In genomic region chr5:163503106-163504090, GRCh38 we compare ENCODE assay signal across 8 cellular contexts. TPM values are rescaled to one million over a fixed set of nuclear protein-coding genes. Genes with fewer than 3 reads are reported as not detected.
DNase-seq lines count a peak whose midpoint lies in the region; ATAC-seq, FAIRE-seq and TF ChIP-seq lines count a peak whose summit lies in the region.

No MANE protein-coding gene starts in this region.

- no peak overlapping the region for H2BK15ac ChIP-seq in IMR-90 (ENCODE audit: low read depth, low read length)

- H4K20me1 ChIP-seq in IMR-90 (ENCODE audit: insufficient read depth, low read length), result peaks cover 10% of the 10 kb centered on the region; the same call in 1 of the 2 replicates
- peaks cover 2% of the 10 kb centered on the region for H4K20me1 ChIP-seq in keratinocyte (ENCODE audit: control insufficient read depth, extremely low read depth, insufficient read depth, low read length)

- peak overlapping the region; percentile 88 for H3K4ac ChIP-seq in IMR-90 (ENCODE audit: low read depth, low read length)

- H3K4me3 ChIP-seq in GM12865 (ENCODE audit: low read depth, low read length), result peak overlapping the region; percentile 58
- peak overlapping the region; percentile 49 for H3K4me3 ChIP-seq in IMR-90 (ENCODE audit: insufficient read depth, low read depth, low read length)
- peak overlapping the region; percentile 8 to 94 (median 90) for H3K4me3 ChIP-seq in keratinocyte (ENCODE audit: control insufficient read depth in 2 of 3, extremely low read depth in 1 of 3, insufficient read depth in 2 of 3, low read depth in 1 of 3, low read length in 3 of 3)

- H2AFZ ChIP-seq in IMR-90 (replicated peaks; ENCODE audit: low read length, poor library complexity) (peak overlapping the region; percentile 37), keratinocyte (ENCODE audit: control insufficient read depth, low read length) (peak overlapping the region; percentile 88)

- no peak for TF ChIP-seq POLR2A in IMR-90 (IDR thresholded peaks at IDR 0.05; ENCODE audit: low read depth, low read length)

- 0 out of 2 replicates have a peak overlapping the region, but pooled peaks have one; percentile 14 for H4K91ac ChIP-seq in IMR-90 (ENCODE audit: insufficient read depth, low read depth, low read length)

- H3K27ac Mint-ChIP-seq in T-helper 17 cell (peak overlapping the region; percentile 99), chondrocyte (ENCODE audit: unreplicated experiment) (peak overlapping the region; percentile 98)

- no TSS peak for BruUV-seq in IMR-90 (replicated peaks; lab: Mats Ljungman, UMichigan)

- H3K36me3 ChIP-seq in IMR-90 (ENCODE audit: control insufficient read depth, insufficient read depth, low read length), result no peaks in the 10 kb centered on the region
- H3K36me3 ChIP-seq in keratinocyte (ENCODE audit: control insufficient read depth in 2 of 2, extremely low read depth in 1 of 2, insufficient read depth in 2 of 2, low read length in 2 of 2), result no peaks in the 10 kb centered on the region

- POLR2A ChIA-PET in IMR-90 (lab: Charles Lee; ENCODE audit: unreplicated experiment), result no interaction called here

- peak overlapping the region; percentile 88 for H2BK5ac ChIP-seq in IMR-90 (ENCODE audit: low read depth, low read length, poor library complexity, severe bottlenecking)

- TF ChIP-seq RAD21 in IMR-90 (IDR thresholded peaks at IDR 0.05; ENCODE audit: low read length), result peak; percentile 51

- H3K4me1 Mint-ChIP-seq in T-helper 17 cell, result peaks cover 32% of the 10 kb centered on the region
- H3K4me1 Mint-ChIP-seq in chondrocyte (ENCODE audit: low read depth), result peaks cover 43% of the 10 kb centered on the region

- peak overlapping the region; percentile 44 for H3K14ac ChIP-seq in IMR-90 (replicated peaks; ENCODE audit: low read depth, low read length)

- no peak overlapping the region for H2AK5ac ChIP-seq in IMR-90 (ENCODE audit: low read depth, low read length)

- H3K27ac ChIP-seq in IMR-90 (ENCODE audit: insufficient read depth, low read length), result peak overlapping the region; percentile 82
- peak overlapping the region; percentile 94 for H3K27ac ChIP-seq in keratinocyte (ENCODE audit: control insufficient read depth, insufficient read depth, low read length)

- FAIRE-seq in keratinocyte (lab: Jason Lieb, UNC), result peak; percentile 94

- H3K4me2 ChIP-seq in IMR-90 (ENCODE audit: low read depth, low read length) (peak overlapping the region; percentile 87), keratinocyte (ENCODE audit: control insufficient read depth, extremely low read depth, insufficient read depth, low read depth, low read length) (peak overlapping the region; percentile 99)

- TF ChIP-seq CTCF in GM12865 (IDR thresholded peaks at IDR 0.05; ENCODE audit: insufficient read depth, low read depth, low read length, missing control alignments) (peak; percentile 34), IMR-90 (conservative IDR thresholded peaks at IDR 0.05; ENCODE audit: low read depth, low read length) (peak; percentile 43), chondrocyte (IDR thresholded peaks at IDR 0.05) (peak; percentile 70), keratinocyte (optimal IDR thresholded peaks at IDR 0.05 in 1 of 3, IDR thresholded peaks at IDR 0.05 in 1 of 3, conservative IDR thresholded peaks at IDR 0.05 in 1 of 3; ENCODE audit: extremely low read depth in 1 of 3, insufficient read depth in 2 of 3, low read length in 3 of 3) (peak; percentile 29 to 70 (median 60))

- 3% methylated on average over 4 of the region's 18 CpGs; no CpG with 5 or more reads in 1 of the 2 experiments for WGBS in IMR-90 (ENCODE audit: extremely low coverage in 2 of 2, insufficient read length in 1 of 2), 2 experiments

- H3K79me2 ChIP-seq in keratinocyte (ENCODE audit: control insufficient read depth, insufficient read depth, low read length), result peaks cover 26% of the 10 kb centered on the region

- ATAC-seq in IMR-90 (ENCODE audit: low read depth) (peak; percentile 16), T-helper 17 cell (no peak), HG02870 (IDR thresholded peaks at IDR 0.05; ENCODE audit: unreplicated experiment) (no peak)

- H3K9me1 ChIP-seq in IMR-90 (ENCODE audit: insufficient read depth, low read length) (no peaks in the 10 kb centered on the region), keratinocyte (ENCODE audit: control insufficient read depth, extremely low read depth, insufficient read depth, low read length) (no peaks in the 10 kb centered on the region)

- H3K36me3 Mint-ChIP-seq in T-helper 17 cell (ENCODE audit: low read depth) (peaks cover 4% of the 10 kb centered on the region), chondrocyte (ENCODE audit: low read depth) (no peaks in the 10 kb centered on the region)

- H3K79me1 ChIP-seq in IMR-90 (ENCODE audit: low read depth in 1 of 2, low read length in 2 of 2), result peaks cover 0 to 10% of the 10 kb centered on the region in 2 experiments; a peak in 2 of 4 replicates

- intact Hi-C loops in IMR-90 (cut with micrococcal nuclease), result loop anchor here (1.0 kb wide), 1 partner anchor 43 kb away; the partner anchor contains the start of genes HMMR and NUDCD2

- H3K23ac ChIP-seq in IMR-90 (ENCODE audit: low read depth, low read length), result peak overlapping the region; percentile 61

- H3K27me3 Mint-ChIP-seq in T-helper 17 cell (no peaks in the 10 kb centered on the region), chondrocyte (ENCODE audit: low read depth) (no peaks in the 10 kb centered on the region)

- H3K4me1 ChIP-seq in IMR-90 (ENCODE audit: control insufficient read depth, insufficient read depth, low read length) (peaks cover 2% of the 10 kb centered on the region), keratinocyte (ENCODE audit: control insufficient read depth, extremely low read depth, insufficient read depth, low read length) (peaks cover 23% of the 10 kb centered on the region)

- H2BK20ac ChIP-seq in IMR-90 (ENCODE audit: low read depth, low read length), result no peak overlapping the region

- H3K27me3 ChIP-seq in IMR-90 (ENCODE audit: control insufficient read depth, insufficient read depth, low read length) (no peaks in the 10 kb centered on the region), keratinocyte (ENCODE audit: control insufficient read depth, extremely low read depth, insufficient read depth, low read length) (no peaks in the 10 kb centered on the region)

- H3K9me3 ChIP-seq in IMR-90 (ENCODE audit: control insufficient read depth, insufficient read depth, low read length) (no peaks in the 10 kb centered on the region), T-helper 17 cell (ENCODE audit: control insufficient read depth, low read length, poor library complexity, severe bottlenecking) (no peaks in the 10 kb centered on the region), keratinocyte (ENCODE audit: control insufficient read depth, low read depth, low read length) (no peaks in the 10 kb centered on the region)

- H3K56ac ChIP-seq in IMR-90 (ENCODE audit: extremely low read depth, insufficient read depth, low read length), result peak overlapping the region; percentile 89

- in situ Hi-C loops in IMR-90 (cut with MboI; ENCODE audit: low sequenced_read_pairs), result no loop called here

- DNase-seq in GM12865 (ENCODE audit: low read depth), result peak; percentile 76
- DNase-seq in IMR-90, result peak; percentile 82
- peak in 1 of 3 donors; percentile 10 for DNase-seq in T-helper 17 cell
- no peak for DNase-seq in chondrocyte (ENCODE audit: low spot score)
- peak; percentile 38 for DNase-seq in keratinocyte (ENCODE audit: low read depth, low spot score)
- DNase-seq in smooth muscle cell of the brain vasculature (ENCODE audit: low read depth, low spot score), result peak; percentile 33
- DNase-seq in NCI-H2029 treated with DMSO at 0.1 percent for 48 hours (lab: John Stamatoyannopoulos, UW), result no peak

- H3K9ac ChIP-seq in IMR-90 (ENCODE audit: low read depth, low read length) (peak overlapping the region; percentile 75), keratinocyte (ENCODE audit: control insufficient read depth, extremely low read depth, insufficient read depth, low read length) (peak overlapping the region; percentile 89)

- peak overlapping the region; percentile 78 to 87 for H4K8ac ChIP-seq in IMR-90 (ENCODE audit: low read depth in 2 of 2, low read length in 2 of 2)

- peak overlapping the region; percentile 77 for H3K18ac ChIP-seq in IMR-90 (ENCODE audit: low read depth, low read length)

- H3K9me3 Mint-ChIP-seq in chondrocyte (ENCODE audit: low read depth), result no peaks in the 10 kb centered on the region

- dilution Hi-C loops in IMR-90 (cut with HindIII; ENCODE audit: low sequenced_read_pairs, unreplicated experiment), result no loop called here
- dilution Hi-C loops in keratinocyte (cut with MboI; ENCODE audit: extremely low pct_ligation_motif_present, low sequenced_read_pairs), result no loop called here

- CTCF ChIA-PET in IMR-90 (lab: Yijun Ruan, JAX), result interaction anchor here (1.4 to 1.9 kb wide), 2 partner anchors 12 to 20 kb away, joined by 3 to 5 read pairs; no protein-coding TSS in a partner anchor

- H3K4me3 Mint-ChIP-seq in T-helper 17 cell, result peak overlapping the region; percentile 97
- H3K4me3 Mint-ChIP-seq in chondrocyte (ENCODE audit: unreplicated experiment), result peak overlapping the region; percentile 85

- peak overlapping the region; percentile 83 for H4K5ac ChIP-seq in IMR-90 (ENCODE audit: low read depth, low read length)

- no peak overlapping the region for H2AK9ac ChIP-seq in IMR-90 (replicated peaks; ENCODE audit: low read depth, low read length, poor library complexity)

- H2BK120ac ChIP-seq in IMR-90 (ENCODE audit: low read depth, low read length), result peak overlapping the region; percentile 54; the same call in 1 of the 2 replicates

RNA-seq across cellular contexts. Expression of gene MAT2B, which starts 2.0 kb away (rescaled TPM):
- total RNA-seq in IMR-90 (2012; rRNA removed) (80.3 and 107 TPM in 2 replicates), T-helper 17 cell (10 to 100 TPM; 55.5 to 70.4 TPM), chondrocyte (27.9 to 35.9 TPM (median 28.7 TPM) in 3 replicates)
- polyA plus RNA-seq in IMR-90 (2012; rRNA removed) (29.9 and 41.7 TPM in 2 replicates), keratinocyte (32.8 to 68.5 TPM (median 50.5 TPM) in 3 replicates)
- 8.1 and 11.3 TPM in 2 replicates for polyA plus RNA-seq in IMR-90 (2012; cell fraction: cytosol; rRNA removed)
- 3.3 and 19.1 TPM in 2 replicates for polyA plus RNA-seq in IMR-90 (2012; cell fraction: nucleus; rRNA removed; ENCODE audit: low replicate concordance)
- polyA plus RNA-seq in keratinocyte (2011; ENCODE audit: low read depth), result 41.4 TPM
- 25.1 and 42.0 TPM in 2 replicates for polyA plus RNA-seq in keratinocyte (2011; cell fraction: cytosol; rRNA removed)
- polyA plus RNA-seq in keratinocyte (2011; cell fraction: nucleus; rRNA removed), result 18.8 and 30.3 TPM in 2 replicates
- 39.1 and 45.3 TPM in 2 replicates for polyA plus RNA-seq in keratinocyte (2012; ENCODE audit: low replicate concordance)
- polyA minus RNA-seq in keratinocyte, result 15.7 to 29.0 TPM (median 19.8 TPM) in 3 replicates
- polyA minus RNA-seq in keratinocyte (2011; cell fraction: cytosol; rRNA and poly(A)+ RNA removed), result 23.2 TPM
- polyA minus RNA-seq in keratinocyte (2011; cell fraction: nucleus; rRNA and poly(A)+ RNA removed), result 8.4 and 16.1 TPM in 2 replicates

RNA-seq across cellular contexts. Expression of gene HMMR, which starts 43.0 kb away (rescaled TPM):
- total RNA-seq in IMR-90 (2012; rRNA removed), result 24.6 and 30.3 TPM in 2 replicates
- 10.6 and 13.0 TPM in 2 replicates for polyA plus RNA-seq in IMR-90 (2012; rRNA removed)
- polyA plus RNA-seq in IMR-90 (2012; cell fraction: cytosol; rRNA removed), result 0.69 and 1.2 TPM in 2 replicates
- polyA plus RNA-seq in IMR-90 (2012; cell fraction: nucleus; rRNA removed; ENCODE audit: low replicate concordance), result 0.32 and 2.6 TPM in 2 replicates
- total RNA-seq in T-helper 17 cell, result under 1 TPM; 0.45 to 0.52 TPM
- 3.7 to 4.2 TPM (median 3.9 TPM) in 3 replicates for total RNA-seq in chondrocyte
- polyA plus RNA-seq in keratinocyte, result 1.5 to 16.2 TPM (median 7.7 TPM) in 3 replicates
- 1.3 TPM for polyA plus RNA-seq in keratinocyte (2011; ENCODE audit: low read depth)
- polyA plus RNA-seq in keratinocyte (2011; cell fraction: cytosol; rRNA removed), result 2.4 and 3.7 TPM in 2 replicates
- 1.1 and 2.8 TPM in 2 replicates for polyA plus RNA-seq in keratinocyte (2011; cell fraction: nucleus; rRNA removed)
- polyA plus RNA-seq in keratinocyte (2012; ENCODE audit: low replicate concordance), result 0.27 and 10.7 TPM in 2 replicates
- 0.59 to 5.1 TPM in 2 of 3 replicates, not detected in the other for polyA minus RNA-seq in keratinocyte
- not detected for polyA minus RNA-seq in keratinocyte (2011; cell fraction: cytosol; rRNA and poly(A)+ RNA removed)
- polyA minus RNA-seq in keratinocyte (2011; cell fraction: nucleus; rRNA and poly(A)+ RNA removed), result 1.6 and 1.7 TPM in 2 replicates

RNA-seq across cellular contexts. Expression of gene NUDCD2, which starts 43.5 kb away (rescaled TPM):
- 3.0 and 4.2 TPM in 2 replicates for total RNA-seq in IMR-90 (2012; rRNA removed)
- 3.1 and 3.5 TPM in 2 replicates for polyA plus RNA-seq in IMR-90 (2012; rRNA removed)
- polyA plus RNA-seq in IMR-90 (2012; cell fraction: cytosol; rRNA removed), result 1.1 TPM in 2 replicates
- polyA plus RNA-seq in IMR-90 (2012; cell fraction: nucleus; rRNA removed; ENCODE audit: low replicate concordance), result 0.58 and 4.5 TPM in 2 replicates
- total RNA-seq in T-helper 17 cell, result 10 to 100 TPM; 17.9 to 19.5 TPM
- 24.6 to 27.1 TPM (median 27.0 TPM) in 3 replicates for total RNA-seq in chondrocyte
- polyA plus RNA-seq in keratinocyte, result 5.5 to 15.9 TPM (median 9.4 TPM) in 3 replicates
- polyA plus RNA-seq in keratinocyte (2011; ENCODE audit: low read depth), result 32.6 TPM
- 4.8 and 6.1 TPM in 2 replicates for polyA plus RNA-seq in keratinocyte (2011; cell fraction: cytosol; rRNA removed)
- 7.2 and 9.1 TPM in 2 replicates for polyA plus RNA-seq in keratinocyte (2011; cell fraction: nucleus; rRNA removed)
- polyA plus RNA-seq in keratinocyte (2012; ENCODE audit: low replicate concordance), result 13.4 and 16.4 TPM in 2 replicates
- 0.59 to 2.0 TPM (median 0.89 TPM) in 3 replicates for polyA minus RNA-seq in keratinocyte
- polyA minus RNA-seq in keratinocyte (2011; cell fraction: cytosol; rRNA and poly(A)+ RNA removed), result 4.0 TPM
- polyA minus RNA-seq in keratinocyte (2011; cell fraction: nucleus; rRNA and poly(A)+ RNA removed), result 0.63 and 2.3 TPM in 2 replicates

Comparison
In these comparisons a context has a peak if more than half of its experiments do, and no peak if none do; other contexts are left out.
1. DNase-seq: peak in GM12865 (single experiment), IMR-90 (single experiment), keratinocyte (single experiment) and smooth muscle cell of the brain vasculature (single experiment); none in chondrocyte (single experiment) and NCI-H2029 treated with DMSO at 0.1 percent for 48 hours (single experiment).
2. Peak in every context shown above with its lines, with median percentiles within 50 percentile points of each other: H3K4me3 ChIP-seq and CTCF ChIP-seq.